1 cellular context compared by ENCODE assay signal in genomic region chr19:33392341-33393285, GRCh38.
TF ChIP-seq lines count a peak whose summit lies in the region.

No MANE protein-coding gene starts in this region.

TF ChIP-seq in HepG2, 621 proteins besides CTCF, POLR2A, EP300 and RAD21 (continued from another document and continues in another):
- TF ChIP-seq PRDM15 (CRISPR knock-in tag; IDR thresholded peaks at IDR 0.05) (peak; percentile 89), TBX2 (CRISPR knock-in tag; IDR thresholded peaks at IDR 0.05; ENCODE audit: borderline replicate concordance) (peak; percentile 99), SP5 (CRISPR knock-in tag; IDR thresholded peaks at IDR 0.05; ENCODE audit: borderline replicate concordance, low read depth) (peak; percentile 93), CENPBD1 (CRISPR knock-in tag; IDR thresholded peaks at IDR 0.05; ENCODE audit: borderline replicate concordance, low read depth) (peak; percentile 97; the same call in 1 of the 2 replicates), ZNF260 (CRISPR knock-in tag; IDR thresholded peaks at IDR 0.05; ENCODE audit: borderline replicate concordance, low read depth) (no peak), ZNF850 (CRISPR knock-in tag; conservative IDR thresholded peaks at IDR 0.05) (0 out of 2 replicates have a peak, but pooled peaks have one; percentile 74), DDIT3 (CRISPR knock-in tag; IDR thresholded peaks at IDR 0.05) (no peak), ZFY (CRISPR knock-in tag; IDR thresholded peaks at IDR 0.05) (peak; percentile 98), ZNF710 (CRISPR knock-in tag; IDR thresholded peaks at IDR 0.05; ENCODE audit: borderline replicate concordance) (peak; percentile 95), ZNF766 (CRISPR knock-in tag; IDR thresholded peaks at IDR 0.05; ENCODE audit: borderline replicate concordance) (peak; percentile 100), ZNF138 (CRISPR knock-in tag; IDR thresholded peaks at IDR 0.05; ENCODE audit: low read depth) (peak; percentile 100), ZNF639 (CRISPR knock-in tag; conservative IDR thresholded peaks at IDR 0.05) (peak; percentile 88), ZNF44 (CRISPR knock-in tag; IDR thresholded peaks at IDR 0.05) (peak; percentile 92), ZNF563 (CRISPR knock-in tag; IDR thresholded peaks at IDR 0.05) (peak; percentile 100), ZNF30 (CRISPR knock-in tag; IDR thresholded peaks at IDR 0.05) (peak; percentile 100), ZBTB4 (CRISPR knock-in tag; IDR thresholded peaks at IDR 0.05; ENCODE audit: borderline replicate concordance) (peak; percentile 99; the same call in 1 of the 2 replicates), BORCS8-MEF2B (CRISPR knock-in tag; IDR thresholded peaks at IDR 0.05) (peak; percentile 100), CAMTA2 (CRISPR knock-in tag; IDR thresholded peaks at IDR 0.05; ENCODE audit: borderline replicate concordance) (peak; percentile 87; the same call in 1 of the 2 replicates), IRX3 (CRISPR knock-in tag; IDR thresholded peaks at IDR 0.05; ENCODE audit: borderline replicate concordance, low read depth) (peak; percentile 99), ZNF557 (CRISPR knock-in tag; IDR thresholded peaks at IDR 0.05) (peak; percentile 99), PCBP1 (IDR thresholded peaks at IDR 0.05; ENCODE audit: borderline replicate concordance, low read depth, low read length) (no peak), MAFF (IDR thresholded peaks at IDR 0.05; ENCODE audit: low read depth, low read length) (no peak), TCF7 (IDR thresholded peaks at IDR 0.05; ENCODE audit: low read depth) (no peak; the same call in 1 of the 2 replicates), PHF5A (CRISPR knock-in tag; IDR thresholded peaks at IDR 0.05; ENCODE audit: low read depth, unreplicated experiment) (peak; percentile 45), MXD4 (CRISPR knock-in tag; IDR thresholded peaks at IDR 0.05) (peak; percentile 98), ZNF17 (CRISPR knock-in tag; IDR thresholded peaks at IDR 0.05) (peak; percentile 97), ZNF276 (CRISPR knock-in tag; IDR thresholded peaks at IDR 0.05; ENCODE audit: low read depth) (peak; percentile 99), KLF6 (CRISPR knock-in tag; IDR thresholded peaks at IDR 0.05) (peak; percentile 100), ZBTB37 (CRISPR knock-in tag; IDR thresholded peaks at IDR 0.05) (peak; percentile 98), HNRNPL (IDR thresholded peaks at IDR 0.05; ENCODE audit: low read depth, low read length) (peak; percentile 98), XRCC5 (optimal IDR thresholded peaks at IDR 0.05; ENCODE audit: low read length) (peak; percentile 80), ZC3H4 (CRISPR knock-in tag; IDR thresholded peaks at IDR 0.05; ENCODE audit: borderline replicate concordance) (no peak), MXI1 (IDR thresholded peaks at IDR 0.05; ENCODE audit: borderline replicate concordance, low read depth, low read length) (peak; percentile 67; the same call in 1 of the 3 replicates), ZNF275 (CRISPR knock-in tag; IDR thresholded peaks at IDR 0.05; ENCODE audit: borderline replicate concordance) (peak; percentile 98), ZNF780A (CRISPR knock-in tag; IDR thresholded peaks at IDR 0.05) (peak; percentile 96; the same call in 1 of the 2 replicates), ZNF382 (CRISPR knock-in tag; IDR thresholded peaks at IDR 0.05; ENCODE audit: borderline replicate concordance) (no peak), MLX (CRISPR knock-in tag; IDR thresholded peaks at IDR 0.05) (peak; percentile 93), MXD1 (CRISPR knock-in tag; IDR thresholded peaks at IDR 0.05) (peak; percentile 99), UBTF (CRISPR knock-in tag; IDR thresholded peaks at IDR 0.05) (peak; percentile 95), ZNF468 (CRISPR knock-in tag; IDR thresholded peaks at IDR 0.05) (peak; percentile 98; the same call in 1 of the 2 replicates), NFKB2 (CRISPR knock-in tag; IDR thresholded peaks at IDR 0.05; ENCODE audit: borderline replicate concordance) (peak; percentile 100), SAFB2 (CRISPR knock-in tag; IDR thresholded peaks at IDR 0.05; ENCODE audit: borderline replicate concordance, low read depth) (peak; percentile 99)
